In genomic region chr6:31578461-31579118, GRCh38 we compare ENCODE assay signal across 11 cellular contexts.
DNase-seq lines count a peak whose midpoint lies in the region; ATAC-seq and FAIRE-seq lines count a peak whose summit lies in the region.
"Had no signal": no experiment of that assay in that cellular context is flagged by ENCODE, and none has a peak within 500 bp of the region (broad histone marks: within the 10 kb centered on the region; RNA-seq: fewer than 3 reads in every experiment).

No MANE protein-coding gene starts in this region.

- no peaks in the 10 kb centered on the region for H3K9me3 Mint-ChIP-seq in effector memory CD8-positive, alpha-beta T cell

- ATAC-seq in effector memory CD8-positive, alpha-beta T cell (replicated peaks): no peak
- no peak for ATAC-seq in GM18868 (IDR thresholded peaks at IDR 0.05; ENCODE audit: unreplicated experiment)

- FAIRE-seq in RCC 7860 (lab: Jason Lieb, UNC): no peak

- H3K36me3 Mint-ChIP-seq in effector memory CD8-positive, alpha-beta T cell (ENCODE audit: insufficient read depth): peaks cover 65% of the 10 kb centered on the region

- peak overlapping the region; percentile 82 to 99 for H3K4me3 Mint-ChIP-seq in effector memory CD8-positive, alpha-beta T cell

- H3K4me1 Mint-ChIP-seq in effector memory CD8-positive, alpha-beta T cell (ENCODE audit: low read depth in 2 of 2): peaks cover 78 to 88% of the 10 kb centered on the region in 2 donors

- H3K27me3 Mint-ChIP-seq in effector memory CD8-positive, alpha-beta T cell: no peaks in the 10 kb centered on the region

- DNase-seq in activated naive CD4-positive, alpha-beta T cell treated with Interleukin-2 at 50 U/mL for 16 hours: peak; percentile 12
- DNase-seq in activated naive CD4-positive, alpha-beta T cell treated with anti-CD3 and anti-CD28 coated beads, Interleukin-2, amount 50 U/mL, for 16 hours: no peak
- DNase-seq in RCC 7860 (ENCODE audit: low spot score): peak; percentile 69
- DNase-seq in effector memory CD8-positive, alpha-beta T cell: no peak
- DNase-seq in stimulated activated CD8-positive, alpha-beta memory T cell treated with anti-CD3 and anti-CD28 coated beads, Interleukin-12 subunit alpha, Interleukin-12 subunit beta, amount 100 ng/mL, for 1 hour (ENCODE audit: low read depth): peak; percentile 49
- no peak for DNase-seq in C1 segment of cervical spinal cord (lab: John Stamatoyannopoulos, UW)
- no peak for DNase-seq in SIG-M5 treated with dmso at 0.1 percent for 504 hours (lab: John Stamatoyannopoulos, UW; ENCODE audit: unreplicated experiment)
- DNase-seq: activated effector memory CD4-positive, alpha-beta T cell treated with anti-CD3 and anti-CD28 coated beads, Interleukin-2, amount 50 U/mL, for 16 hours; AML-193; NCI-H2171 treated with DMSO at 0.1 percent for 48 hours had no signal

- peak overlapping the region; percentile 98 to 99 for H3K27ac Mint-ChIP-seq in effector memory CD8-positive, alpha-beta T cell

Comparison
In these comparisons a context has a peak if more than half of its experiments do, and no peak if none do; other contexts are left out.
1. DNase-seq: peak in activated naive CD4-positive, alpha-beta T cell treated with Interleukin-2 at 50 U/mL for 16 hours (single experiment), RCC 7860 (single experiment) and stimulated activated CD8-positive, alpha-beta memory T cell treated with anti-CD3 and anti-CD28 coated beads, Interleukin-12 subunit alpha, Interleukin-12 subunit beta, amount 100 ng/mL, for 1 hour (single experiment); none in activated naive CD4-positive, alpha-beta T cell treated with anti-CD3 and anti-CD28 coated beads, Interleukin-2, amount 50 U/mL, for 16 hours (single experiment), effector memory CD8-positive, alpha-beta T cell (0 of 3), C1 segment of cervical spinal cord (0 of 14) and SIG-M5 treated with dmso at 0.1 percent for 504 hours (single experiment).